Comparison of ENCODE assay signal across 11 cellular contexts in genomic region chr3:52196977-52197376, GRCh38. TPM values are rescaled to one million over a fixed set of nuclear protein-coding genes. Genes with fewer than 3 reads are reported as not detected.
DNase-seq lines count a peak whose midpoint lies in the region; TF ChIP-seq lines count a peak whose summit lies in the region.
"Had no signal": no experiment of that assay in that cellular context is flagged by ENCODE, and none has a peak within 500 bp of the region (broad histone marks: within the 10 kb centered on the region; RNA-seq: fewer than 3 reads in every experiment).

No MANE protein-coding gene starts in this region.

- H3K36me3 ChIP-seq in BLaER1 = peaks cover 26% of the 10 kb centered on the region
- peaks cover 8% of the 10 kb centered on the region for H3K36me3 ChIP-seq in effector memory CD4-positive, alpha-beta T cell (ENCODE audit: control insufficient read depth, insufficient read depth, low read length)

- H2AK5ac ChIP-seq in H9 (ENCODE audit: insufficient read length, low read length) = no peak overlapping the region

- no peak overlapping the region for H4K5ac ChIP-seq in H9 (ENCODE audit: insufficient read length, low read depth, low read length)

- H2BK20ac ChIP-seq in H9 (ENCODE audit: low read depth, low read length, poor library complexity, severe bottlenecking) = no peak overlapping the region

- DNase-seq in HuH-7 (ENCODE audit: low spot score) (peak; percentile 45), neural crest cell (ENCODE audit: low read depth, low spot score) (no peak), superior temporal gyrus (ENCODE audit: extremely low spot score) (no peak), H9 (no peak), NCI-H187 treated with DMSO at 0.1 percent for 48 hours (lab: John Stamatoyannopoulos, UW) (no peak), NK-92 (lab: John Stamatoyannopoulos, UW; ENCODE audit: unreplicated experiment) (no peak)
- DNase-seq in effector memory CD4-positive, alpha-beta T cell = no peak
- DNase-seq: NCI-H345, T-helper 9 cell had no signal

- H3K27me3 Mint-ChIP-seq in neural crest cell (ENCODE audit: low read depth) (no peaks in the 10 kb centered on the region), H9 (ENCODE audit: low read depth) (peaks cover 12% of the 10 kb centered on the region)

- H4K20me1 ChIP-seq in BLaER1 (peaks cover 12% of the 10 kb centered on the region; the same call in 1 of the 2 replicates), H9 (ENCODE audit: control insufficient read depth, insufficient read depth, insufficient read length) (no peaks in the 10 kb centered on the region)

- H3K9me3 Mint-ChIP-seq in neural crest cell (no peaks in the 10 kb centered on the region), H9 (no peaks in the 10 kb centered on the region)

- H3K27me3 ChIP-seq in BLaER1 = no peaks in the 10 kb centered on the region
- H3K27me3 ChIP-seq in effector memory CD4-positive, alpha-beta T cell (replicated peaks; ENCODE audit: control insufficient read depth, insufficient read depth, low read length, poor library complexity, severe bottlenecking) = no peaks in the 10 kb centered on the region
- no peaks in the 10 kb centered on the region; the same call in 1 of the 2 replicates for H3K27me3 ChIP-seq in H9 (ENCODE audit: insufficient read depth, low read length)

- H3K4ac ChIP-seq in H9 (ENCODE audit: low read depth, low read length) = no peak overlapping the region

- H2BK5ac ChIP-seq in H9 (ENCODE audit: insufficient read length, low read length) = no peak overlapping the region

- no peak overlapping the region for H3K14ac ChIP-seq in H9 (ENCODE audit: insufficient read depth, low read length)

- H3T11ph ChIP-seq in H9 (ENCODE audit: low read length) = no peak overlapping the region

- H3K79me1 ChIP-seq in H9 (ENCODE audit: insufficient read depth, low read depth, low read length, poor library complexity, severe bottlenecking) = no peaks in the 10 kb centered on the region

- no CpG with 5 or more reads among the region's 3 CpGs for WGBS in H9 (ENCODE audit: extremely low coverage, insufficient read length, low lambda C conversion rate)

- H3K79me2 ChIP-seq in H9 (ENCODE audit: insufficient read depth, low read length) = no peaks in the 10 kb centered on the region

- TF ChIP-seq CTCF in neural crest cell (conservative IDR thresholded peaks at IDR 0.05) (no peak), H9 (conservative IDR thresholded peaks at IDR 0.05) (no peak)

- H3K27ac Mint-ChIP-seq in neural crest cell (ENCODE audit: unreplicated experiment) = no peak overlapping the region
- no peak overlapping the region for H3K27ac Mint-ChIP-seq in H9

- H3K4me1 ChIP-seq in BLaER1 (peaks cover 27% of the 10 kb centered on the region), H9 (ENCODE audit: insufficient read depth, low read length) (no peaks in the 10 kb centered on the region)
- H3K4me1 ChIP-seq in effector memory CD4-positive, alpha-beta T cell (ENCODE audit: control insufficient read depth, insufficient read depth, low read length, poor library complexity, severe bottlenecking) = peaks cover 24% of the 10 kb centered on the region

- H3K4me3 Mint-ChIP-seq in neural crest cell (peak overlapping the region; percentile 99), H9 (no peak overlapping the region)

- no peak overlapping the region for H2BK15ac ChIP-seq in H9 (ENCODE audit: low read depth, low read length)

- H3K23me2 ChIP-seq in H9 (ENCODE audit: insufficient read length, low read depth, low read length, poor library complexity, severe bottlenecking) = peaks cover 7% of the 10 kb centered on the region

- H3K4me1 Mint-ChIP-seq in neural crest cell = peaks cover 26% of the 10 kb centered on the region
- H3K4me1 Mint-ChIP-seq in H9 = peaks cover 16 to 17% of the 10 kb centered on the region in 2 experiments

- H3K9me3 ChIP-seq in BLaER1 (no peaks in the 10 kb centered on the region), H9 (ENCODE audit: control insufficient read depth, low read depth, low read length) (no peaks in the 10 kb centered on the region)
- H3K9me3 ChIP-seq in effector memory CD4-positive, alpha-beta T cell (ENCODE audit: control insufficient read depth, low read length) = no peaks in the 10 kb centered on the region

- H3K27ac ChIP-seq in BLaER1 = peak overlapping the region; percentile 87
- peak overlapping the region; percentile 90 for H3K27ac ChIP-seq in effector memory CD4-positive, alpha-beta T cell (ENCODE audit: insufficient read depth, low read length, poor library complexity, severe bottlenecking)
- H3K27ac ChIP-seq in H9 (ENCODE audit: insufficient read length, low read depth, low read length) = no peak overlapping the region

- no peak overlapping the region for H4K8ac ChIP-seq in H9 (replicated peaks; ENCODE audit: insufficient read length, low read depth, low read length)

- no peak overlapping the region for H3K23ac ChIP-seq in H9 (ENCODE audit: insufficient read length, low read depth, low read length)

- H2AFZ ChIP-seq in H9 (ENCODE audit: low read length) = no peak overlapping the region

- no peak overlapping the region for H3K18ac ChIP-seq in H9 (ENCODE audit: insufficient read length, low read depth, low read length)

- H2BK12ac ChIP-seq in H9 (ENCODE audit: insufficient read length, low read depth, low read length) = no peak overlapping the region

- no peak overlapping the region for H3K4me3 ChIP-seq in BLaER1
- H3K4me3 ChIP-seq in effector memory CD4-positive, alpha-beta T cell (ENCODE audit: insufficient read depth, low read depth, low read length, poor library complexity, severe bottlenecking) = no peak overlapping the region

- H2BK120ac ChIP-seq in H9 (ENCODE audit: low read depth, low read length, poor library complexity, severe bottlenecking) = no peak overlapping the region

- H4K91ac ChIP-seq in H9 (ENCODE audit: insufficient read length, low read depth, low read length) = no peak overlapping the region

- no peak overlapping the region for H3K56ac ChIP-seq in H9 (ENCODE audit: insufficient read length, low read depth, low read length)

- H3K36me3 Mint-ChIP-seq in neural crest cell (ENCODE audit: low read depth) (peaks cover 3% of the 10 kb centered on the region), H9 (ENCODE audit: insufficient read depth in 1 of 3, low read depth in 3 of 3) (peaks cover 12 to 27% (median 22%) of the 10 kb centered on the region in 3 experiments; a peak in 6 of 7 replicates)

- H3K9ac ChIP-seq in BLaER1 (peak overlapping the region; percentile 93; the same call in 1 of the 2 replicates), H9 (ENCODE audit: extremely low read depth, insufficient read length, low read length) (no peak overlapping the region)

- H3K4me2 ChIP-seq in BLaER1 = peak overlapping the region; percentile 96
- H3K4me2 ChIP-seq in H9 (ENCODE audit: insufficient read depth, insufficient read length, low read length) = no peak overlapping the region

RNA-seq across cellular contexts. Expression of gene ALAS1, which starts 1.0 kb away (rescaled TPM):
- 47.8 and 53.0 TPM in 2 replicates for total RNA-seq in neural crest cell
- 39.1 and 40.4 TPM in 2 replicates for total RNA-seq in H9 (2021)

RNA-seq across cellular contexts. Expression of gene TLR9, which starts 28.5 kb away (rescaled TPM):
- total RNA-seq in neural crest cell (0.16 TPM in 1 of 2 replicates, not detected in the other), H9 (2021) (not detected in 2 replicates)
- total RNA-seq: HT1080 had no signal

RNA-seq across cellular contexts. Expression of gene TWF2, which starts 42.0 kb away (rescaled TPM):
- 30.7 and 31.7 TPM in 2 replicates for total RNA-seq in neural crest cell
- 44.8 and 50.9 TPM in 2 replicates for total RNA-seq in H9 (2021)

RNA-seq across cellular contexts. Expression of gene POC1A, which starts 42.8 kb away (rescaled TPM):
- total RNA-seq in neural crest cell (27.7 and 30.1 TPM in 2 replicates), H9 (2021) (29.0 and 29.3 TPM in 2 replicates)

RNA-seq across cellular contexts. Expression of gene PPM1M, which starts 48.6 kb away (rescaled TPM):
- total RNA-seq in neural crest cell = 4.3 and 4.4 TPM in 2 replicates
- total RNA-seq in H9 (2021) = 6.1 and 7.4 TPM in 2 replicates
